Comparison of ENCODE assay signal across 14 cellular contexts in genomic region chr3:98977520-98977919, GRCh38.
DNase-seq lines count a peak whose midpoint lies in the region; ATAC-seq and TF ChIP-seq lines count a peak whose summit lies in the region.
"Had no signal": no experiment of that assay in that cellular context is flagged by ENCODE, and none has a peak within 500 bp of the region (broad histone marks: within the 10 kb centered on the region; RNA-seq: fewer than 3 reads in every experiment).

No MANE protein-coding gene starts in this region.

- H2BK120ac ChIP-seq in IMR-90 (ENCODE audit: low read depth, low read length), result peak overlapping the region; percentile 68; the same call in 1 of the 2 replicates

- no peaks in the 10 kb centered on the region for H3K36me3 ChIP-seq in IMR-90 (ENCODE audit: control insufficient read depth, insufficient read depth, low read length)
- H3K36me3 ChIP-seq: neural progenitor cell had no signal

- H3K4me2 ChIP-seq in IMR-90 (ENCODE audit: low read depth, low read length), result peak overlapping the region; percentile 31; the same call in 1 of the 2 replicates
- H3K4me2 ChIP-seq: neural progenitor cell had no signal

- no peak overlapping the region for H4K91ac ChIP-seq in IMR-90 (ENCODE audit: insufficient read depth, low read depth, low read length)

- no peaks in the 10 kb centered on the region for H3K27me3 Mint-ChIP-seq in WTC11 (ENCODE audit: low read depth)

- peaks cover 3 to 14% of the 10 kb centered on the region in 2 experiments; a peak in 3 of 4 replicates for H3K79me1 ChIP-seq in IMR-90 (ENCODE audit: low read depth in 1 of 2, low read length in 2 of 2)

- H3K9me1 ChIP-seq in IMR-90 (ENCODE audit: insufficient read depth, low read length), result peaks cover 3% of the 10 kb centered on the region

- no peaks in the 10 kb centered on the region; the same call in 1 of the 2 replicates for H3K4me1 ChIP-seq in IMR-90 (ENCODE audit: control insufficient read depth, insufficient read depth, low read length)
- H3K4me1 ChIP-seq: neural progenitor cell had no signal

- in situ Hi-C loops in GM13976 (cut with MboI; ENCODE audit: low sequenced_read_pairs, unreplicated experiment) (loop anchor here (25.0 kb wide), 1 partner anchor 365 kb away; no protein-coding TSS in a partner anchor), IMR-90 (cut with MboI; ENCODE audit: low sequenced_read_pairs) (loop anchor here (5.0 kb wide), 1 partner anchor 80 kb away; no protein-coding TSS in a partner anchor), astrocyte of the spinal cord (cut with HindIII; ENCODE audit: low sequenced_read_pairs) (no loop called here)

- H2BK5ac ChIP-seq in IMR-90 (ENCODE audit: low read depth, low read length, poor library complexity, severe bottlenecking), result peak overlapping the region; percentile 44

- H2AFZ ChIP-seq in IMR-90 (replicated peaks; ENCODE audit: low read length, poor library complexity), result no peak overlapping the region
- H2AFZ ChIP-seq: neural progenitor cell had no signal

- no TSS peak for BruUV-seq in IMR-90 (replicated peaks; lab: Mats Ljungman, UMichigan)

- peak overlapping the region in 1 of 2 experiments; percentile 3; a peak in 1 of 4 replicates for H4K8ac ChIP-seq in IMR-90 (ENCODE audit: low read depth in 2 of 2, low read length in 2 of 2)

- H3K9me3 ChIP-seq in IMR-90 (ENCODE audit: control insufficient read depth, insufficient read depth, low read length), result no peaks in the 10 kb centered on the region

- TF ChIP-seq CTCF in GM13976 (IDR thresholded peaks at IDR 0.05; ENCODE audit: borderline replicate concordance, control extremely low read depth, extremely low read depth, insufficient read depth, missing control alignments), result no peak
- no peak for TF ChIP-seq CTCF in IMR-90 (conservative IDR thresholded peaks at IDR 0.05; ENCODE audit: low read depth, low read length)
- TF ChIP-seq CTCF in astrocyte of the spinal cord (IDR thresholded peaks at IDR 0.05; ENCODE audit: low read depth, low read length), result no peak
- no peak for TF ChIP-seq CTCF in WTC11 (IDR thresholded peaks at IDR 0.05)

- peak overlapping the region; percentile 61; the same call in 1 of the 2 replicates for H2BK20ac ChIP-seq in IMR-90 (ENCODE audit: low read depth, low read length)

- H3K14ac ChIP-seq in IMR-90 (replicated peaks; ENCODE audit: low read depth, low read length), result peak overlapping the region; percentile 42

- TF ChIP-seq POLR2A in IMR-90 (IDR thresholded peaks at IDR 0.05; ENCODE audit: low read depth, low read length), result no peak

- H3K56ac ChIP-seq in IMR-90 (ENCODE audit: extremely low read depth, insufficient read depth, low read length), result no peak overlapping the region

- peaks cover 5% of the 10 kb centered on the region for H3K9me3 Mint-ChIP-seq in WTC11

- H2BK15ac ChIP-seq in IMR-90 (ENCODE audit: low read depth, low read length), result peak overlapping the region; percentile 0; the same call in 1 of the 3 replicates

- no peak overlapping the region for H2AK9ac ChIP-seq in IMR-90 (replicated peaks; ENCODE audit: low read depth, low read length, poor library complexity)

- peak; percentile 37 for DNase-seq in GM13976 (ENCODE audit: low spot score)
- DNase-seq in IMR-90, result peak; percentile 91
- peak; percentile 97 for DNase-seq in astrocyte of the spinal cord (ENCODE audit: low read depth, low spot score)
- peak; percentile 63 for DNase-seq in myocyte (ENCODE audit: low read depth)
- DNase-seq in WTC11 (ENCODE audit: low spot score), result no peak
- no peak for DNase-seq in NCI-H748 (lab: John Stamatoyannopoulos, UW; ENCODE audit: unreplicated experiment)
- no peak for DNase-seq in SKM-1 treated with dmso at 0.1 percent for 144 hours (lab: John Stamatoyannopoulos, UW; ENCODE audit: unreplicated experiment)
- DNase-seq: activated CD4-positive, alpha-beta T cell treated with anti-CD3 and anti-CD28 coated beads for 1 hour; amygdala; GOT3; hypothalamus; NCI-H82 had no signal

- no peak overlapping the region for H3K4me3 Mint-ChIP-seq in WTC11
- H3K4me3 Mint-ChIP-seq: neural progenitor cell had no signal

- intact Hi-C loops in IMR-90 (cut with micrococcal nuclease), result no loop called here

- no CpG with 5 or more reads among the region's 2 CpGs for WGBS in IMR-90 (ENCODE audit: extremely low coverage in 2 of 2, insufficient read length in 1 of 2), 2 experiments

- no peaks in the 10 kb centered on the region for H3K27me3 ChIP-seq in IMR-90 (ENCODE audit: control insufficient read depth, insufficient read depth, low read length)
- H3K27me3 ChIP-seq: neural progenitor cell had no signal

- peak overlapping the region; percentile 22; the same call in 1 of the 2 replicates for H3K4ac ChIP-seq in IMR-90 (ENCODE audit: low read depth, low read length)

- no peak for TF ChIP-seq RAD21 in IMR-90 (IDR thresholded peaks at IDR 0.05; ENCODE audit: low read length)

- no peaks in the 10 kb centered on the region for H3K4me1 Mint-ChIP-seq in WTC11

- H3K9ac ChIP-seq in IMR-90 (ENCODE audit: low read depth, low read length), result no peak overlapping the region
- H3K9ac ChIP-seq: neural progenitor cell had no signal

- H3K4me3 ChIP-seq in IMR-90 (ENCODE audit: insufficient read depth, low read depth, low read length), result no peak overlapping the region
- H3K4me3 ChIP-seq in astrocyte of the spinal cord (ENCODE audit: low read depth, low read length), result no peak overlapping the region
- H3K4me3 ChIP-seq: neural progenitor cell had no signal

- dilution Hi-C loops in IMR-90 (cut with HindIII; ENCODE audit: low sequenced_read_pairs, unreplicated experiment), result no loop called here

- CTCF ChIA-PET in IMR-90 (lab: Yijun Ruan, JAX) (no interaction called here), WTC11 (lab: Charles Lee) (no interaction called here)

- no peak overlapping the region for H4K5ac ChIP-seq in IMR-90 (ENCODE audit: low read depth, low read length)

- no peak overlapping the region for H3K27ac Mint-ChIP-seq in WTC11
- H3K27ac Mint-ChIP-seq: neural progenitor cell had no signal

- POLR2A ChIA-PET in IMR-90 (lab: Charles Lee; ENCODE audit: unreplicated experiment), result no interaction called here
- POLR2A ChIA-PET in WTC11 (lab: Charles Lee), result no interaction called here

- H3K18ac ChIP-seq in IMR-90 (ENCODE audit: low read depth, low read length), result no peak overlapping the region; the same call in 1 of the 2 replicates

- no peak overlapping the region for H3K23ac ChIP-seq in IMR-90 (ENCODE audit: low read depth, low read length)

- ATAC-seq in IMR-90 (ENCODE audit: low read depth) (peak; percentile 53), WTC11 (no peak), GM21737 (IDR thresholded peaks at IDR 0.05; ENCODE audit: unreplicated experiment) (no peak)

- H3K27ac ChIP-seq in IMR-90 (ENCODE audit: insufficient read depth, low read length), result no peak overlapping the region
- H3K27ac ChIP-seq: neural progenitor cell had no signal

- no peaks in the 10 kb centered on the region for H3K36me3 Mint-ChIP-seq in WTC11

- no peaks in the 10 kb centered on the region for H4K20me1 ChIP-seq in IMR-90 (ENCODE audit: insufficient read depth, low read length)

- no peak overlapping the region for H2AK5ac ChIP-seq in IMR-90 (ENCODE audit: low read depth, low read length)

TF ChIP-seq in IMR-90, 13 proteins besides CTCF, POLR2A, EP300 and RAD21:
- TF ChIP-seq BHLHE40 (IDR thresholded peaks at IDR 0.05; ENCODE audit: low read depth, low read length), result peak; percentile 34; the same call in 1 of the 2 replicates
- no peak for TF ChIP-seq ELK1 (IDR thresholded peaks at IDR 0.05; ENCODE audit: borderline replicate concordance, low read depth, low read length)
- no peak for TF ChIP-seq RCOR1 (IDR thresholded peaks at IDR 0.05; ENCODE audit: insufficient replicate concordance, low read length)
- TF ChIP-seq FOS (IDR thresholded peaks at IDR 0.05; ENCODE audit: low read depth, low read length), result peak; percentile 86
- TF ChIP-seq USF2 (IDR thresholded peaks at IDR 0.05; ENCODE audit: low read depth, low read length), result no peak

TF ChIP-seq in WTC11, 78 proteins besides CTCF, POLR2A, EP300 and RAD21:
- TF ChIP-seq TCF7 (CRISPR knock-in tag; IDR thresholded peaks at IDR 0.05; ENCODE audit: low read depth), result no peak
- TF ChIP-seq ATF1 (CRISPR knock-in tag; IDR thresholded peaks at IDR 0.05), result no peak
- TF ChIP-seq EMX1 (CRISPR knock-in tag; IDR thresholded peaks at IDR 0.05), result no peak
- TF ChIP-seq MLX (CRISPR knock-in tag; IDR thresholded peaks at IDR 0.05), result no peak
- no peak for TF ChIP-seq GABPB1 (CRISPR knock-in tag; IDR thresholded peaks at IDR 0.05)

Comparison
In these comparisons a context has a peak if more than half of its experiments do, and no peak if none do; other contexts are left out.
1. DNase-seq: peak in GM13976 (single experiment), IMR-90 (single experiment), astrocyte of the spinal cord (single experiment) and myocyte (single experiment); none in WTC11 (single experiment), NCI-H748 (single experiment) and SKM-1 treated with dmso at 0.1 percent for 144 hours (single experiment).